Comparison of ENCODE assay signal across 10 cellular contexts in genomic region chr3:55405436-55405835, GRCh38.
A peak's percentile ranks its signal among the peaks of the same experiment; 100 is the strongest.
DNase-seq lines count a peak whose midpoint lies in the region; ATAC-seq and TF ChIP-seq lines count a peak whose summit lies in the region.
"Had no signal": no experiment of that assay in that cellular context is flagged by ENCODE, and none has a peak within 500 bp of the region (broad histone marks: within the 10 kb centered on the region; RNA-seq: fewer than 3 reads in every experiment).

No MANE protein-coding gene starts in this region.

- H3K4me1 Mint-ChIP-seq in glutamatergic neuron (ENCODE audit: low read depth, unreplicated experiment) = no peaks in the 10 kb centered on the region

- in situ Hi-C loops in ACHN (cut with HindIII; ENCODE audit: low pct_ligation_motif_present, low pct_unique_long_range_greater_than_20kb, low sequenced_read_pairs) = no loop called here

- no peak for ATAC-seq in HG03457 (IDR thresholded peaks at IDR 0.05; ENCODE audit: unreplicated experiment)
- no peak for ATAC-seq in HG03045 (IDR thresholded peaks at IDR 0.05; ENCODE audit: unreplicated experiment)
- ATAC-seq: HCT116 had no signal

- H3K27ac Mint-ChIP-seq in glutamatergic neuron (ENCODE audit: unreplicated experiment) = no peak overlapping the region

- H3K4me3 Mint-ChIP-seq in glutamatergic neuron (ENCODE audit: unreplicated experiment) = no peak overlapping the region

- DNase-seq in ACHN (peak; percentile 6), OCI-M1 (lab: John Stamatoyannopoulos, UW) (peak; percentile 8), glutamatergic neuron (peak; percentile 46), KG1 (lab: John Stamatoyannopoulos, UW) (no peak), Kasumi-1 (lab: John Stamatoyannopoulos, UW) (no peak)
- DNase-seq: activated naive CD4-positive, alpha-beta T cell treated with Interleukin-2 at 50 U/mL for 16 hours had no signal

- peaks cover 2% of the 10 kb centered on the region for H3K27me3 Mint-ChIP-seq in glutamatergic neuron (ENCODE audit: unreplicated experiment)

- TF ChIP-seq CTCF in GM12873 (IDR thresholded peaks at IDR 0.05; ENCODE audit: insufficient read depth, low read depth, low read length, missing control alignments) (peak; percentile 60), glutamatergic neuron (IDR thresholded peaks at IDR 0.05; ENCODE audit: partially characterized antibody, unreplicated experiment) (peak; percentile 41)

- no peaks in the 10 kb centered on the region for H3K36me3 Mint-ChIP-seq in glutamatergic neuron (ENCODE audit: unreplicated experiment)

- no peaks in the 10 kb centered on the region for H3K9me3 Mint-ChIP-seq in glutamatergic neuron (ENCODE audit: unreplicated experiment)

Comparison
In these comparisons a context has a peak if more than half of its experiments do, and no peak if none do; other contexts are left out.
1. DNase-seq: peak in ACHN (single experiment), OCI-M1 (single experiment) and glutamatergic neuron (single experiment); none in KG1 (single experiment) and Kasumi-1 (0 of 2).